8 cellular contexts compared by ENCODE assay signal in genomic region chr1:43946244-43947060, GRCh38. TPM values are rescaled to one million over a fixed set of nuclear protein-coding genes. Genes with fewer than 3 reads are reported as not detected.
DNase-seq lines count a peak whose midpoint lies in the region; ATAC-seq, FAIRE-seq and TF ChIP-seq lines count a peak whose summit lies in the region.

A gene with protein sequence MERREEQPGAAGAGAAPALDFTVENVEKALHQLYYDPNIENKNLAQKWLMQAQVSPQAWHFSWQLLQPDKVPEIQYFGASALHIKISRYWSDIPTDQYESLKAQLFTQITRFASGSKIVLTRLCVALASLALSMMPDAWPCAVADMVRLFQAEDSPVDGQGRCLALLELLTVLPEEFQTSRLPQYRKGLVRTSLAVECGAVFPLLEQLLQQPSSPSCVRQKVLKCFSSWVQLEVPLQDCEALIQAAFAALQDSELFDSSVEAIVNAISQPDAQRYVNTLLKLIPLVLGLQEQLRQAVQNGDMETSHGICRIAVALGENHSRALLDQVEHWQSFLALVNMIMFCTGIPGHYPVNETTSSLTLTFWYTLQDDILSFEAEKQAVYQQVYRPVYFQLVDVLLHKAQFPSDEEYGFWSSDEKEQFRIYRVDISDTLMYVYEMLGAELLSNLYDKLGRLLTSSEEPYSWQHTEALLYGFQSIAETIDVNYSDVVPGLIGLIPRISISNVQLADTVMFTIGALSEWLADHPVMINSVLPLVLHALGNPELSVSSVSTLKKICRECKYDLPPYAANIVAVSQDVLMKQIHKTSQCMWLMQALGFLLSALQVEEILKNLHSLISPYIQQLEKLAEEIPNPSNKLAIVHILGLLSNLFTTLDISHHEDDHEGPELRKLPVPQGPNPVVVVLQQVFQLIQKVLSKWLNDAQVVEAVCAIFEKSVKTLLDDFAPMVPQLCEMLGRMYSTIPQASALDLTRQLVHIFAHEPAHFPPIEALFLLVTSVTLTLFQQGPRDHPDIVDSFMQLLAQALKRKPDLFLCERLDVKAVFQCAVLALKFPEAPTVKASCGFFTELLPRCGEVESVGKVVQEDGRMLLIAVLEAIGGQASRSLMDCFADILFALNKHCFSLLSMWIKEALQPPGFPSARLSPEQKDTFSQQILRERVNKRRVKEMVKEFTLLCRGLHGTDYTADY (plus strand): TSS chr1:43946950. CDS start chr1:43947601, 651 bp downstream.

- peaks cover 25% of the 10 kb centered on the region for H3K4me1 Mint-ChIP-seq in activated naive CD8-positive, alpha-beta T cell treated with anti-CD3 and anti-CD28 coated beads for 36 hours

- H3K27ac Mint-ChIP-seq in activated naive CD8-positive, alpha-beta T cell treated with anti-CD3 and anti-CD28 coated beads for 36 hours: peak within 1 kb of the TSS; percentile 90

- 0% methylated on average over 66 to 73 of the region's 73 CpGs for WGBS in pancreas, 2 donors

- H3K9me3 ChIP-seq in pancreas (no peaks in the 10 kb centered on the region), tibial artery (no peaks in the 10 kb centered on the region)

- no peaks in the 10 kb centered on the region for H3K27me3 Mint-ChIP-seq in activated naive CD8-positive, alpha-beta T cell treated with anti-CD3 and anti-CD28 coated beads for 36 hours

- peak; percentile 90 for DNase-seq in GM12864 (ENCODE audit: low read depth)
- peak; percentile 96 for DNase-seq in NCI-H1092 (lab: John Stamatoyannopoulos, UW)
- peak; percentile 93 for DNase-seq in SKM-1 treated with dmso at 0.1 percent for 144 hours (lab: John Stamatoyannopoulos, UW; ENCODE audit: unreplicated experiment)
- DNase-seq in activated naive CD8-positive, alpha-beta T cell treated with anti-CD3 and anti-CD28 coated beads for 36 hours: peak; percentile 98
- peak; percentile 93 to 99 (median 98) for DNase-seq in head of caudate nucleus
- peak; percentile 94 to 98 (median 95) for DNase-seq in pancreas
- DNase-seq in tibial artery: peak; percentile 93 to 97

- H3K36me3 ChIP-seq in pancreas (no peaks in the 10 kb centered on the region), tibial artery (peaks cover 0 to 18% (median 6%) of the 10 kb centered on the region in 3 donors)

- no peaks in the 10 kb centered on the region for H3K9me3 Mint-ChIP-seq in activated naive CD8-positive, alpha-beta T cell treated with anti-CD3 and anti-CD28 coated beads for 36 hours

- ATAC-seq in HG02610 (IDR thresholded peaks at IDR 0.05; ENCODE audit: unreplicated experiment): peak; percentile 94
- peak; percentile 96 to 99 (median 98) for ATAC-seq in pancreas

- intact Hi-C loops in head of caudate nucleus (cut with DNase I) (loop anchor here (1.0 kb wide), 1 partner anchor 28 kb away; the partner anchor contains the start of gene ATP6V0B), pancreas (cut with DNase I) (no loop called here), tibial artery (cut with DNase I; ENCODE audit: low total_unique reads) (loop anchor here (2.0 to 10.0 kb wide), 2 partner anchors 28 to 88 kb away; partner anchors contain the start of genes ATP6V0B and SLC6A9)

- H3K4me1 ChIP-seq in pancreas (peaks cover 8 to 28% (median 18%) of the 10 kb centered on the region in 3 donors), tibial artery (peaks cover 0 to 42% (median 29%) of the 10 kb centered on the region in 4 donors)

- TF ChIP-seq CTCF in GM12864 (IDR thresholded peaks at IDR 0.05; ENCODE audit: low read depth, low read length, missing control alignments) (peak; percentile 79), pancreas (IDR thresholded peaks at IDR 0.05) (peak; percentile 48 to 51 (median 50)), tibial artery (IDR thresholded peaks at IDR 0.05) (peak; percentile 53 to 72)

- peaks cover 5% of the 10 kb centered on the region for H3K36me3 Mint-ChIP-seq in activated naive CD8-positive, alpha-beta T cell treated with anti-CD3 and anti-CD28 coated beads for 36 hours

- H3K27me3 ChIP-seq in pancreas (no peaks in the 10 kb centered on the region), tibial artery (no peaks in the 10 kb centered on the region)

- H3K27ac ChIP-seq in pancreas: peak within 1 kb of the TSS; percentile 93 to 100 (median 96)
- peak within 1 kb of the TSS; percentile 89 to 94 for H3K27ac ChIP-seq in tibial artery

- peak within 1 kb of the TSS; percentile 92 for H3K4me3 Mint-ChIP-seq in activated naive CD8-positive, alpha-beta T cell treated with anti-CD3 and anti-CD28 coated beads for 36 hours

- FAIRE-seq in pancreas (lab: Jason Lieb, UNC): no peak

- H3K4me3 ChIP-seq in GM12864 (ENCODE audit: low read depth, low read length): peak within 1 kb of the TSS; percentile 99
- peak within 1 kb of the TSS; percentile 55 to 81 (median 72) for H3K4me3 ChIP-seq in pancreas
- H3K4me3 ChIP-seq in tibial artery: peak within 1 kb of the TSS; percentile 73 to 74

RNA-seq across cellular contexts. Expression of the gene that starts here (rescaled TPM):
- total RNA-seq in activated naive CD8-positive, alpha-beta T cell treated with anti-CD3 and anti-CD28 coated beads for 36 hours: 10 to 100 TPM; 15.8 to 16.9 TPM
- 10 to 100 TPM in 2 of 6 donors, 1 to 10 TPM in 4; 6.7 to 15.6 (median 8.5) TPM for total RNA-seq in pancreas
- polyA plus RNA-seq in pancreas: 10 to 100 TPM; 22.2 to 24.3 TPM

Comparison
In these comparisons a context has a peak if more than half of its experiments do, and no peak if none do; other contexts are left out.
1. Peak in every context shown above with its lines: DNase-seq, ATAC-seq, H3K4me3 ChIP-seq and H3K27ac ChIP-seq.
2. intact Hi-C loops: an anchor here in head of caudate nucleus (1.0 kb wide) and tibial artery (2.0 to 10.0 kb wide); none called in pancreas.